8 cellular contexts compared by ENCODE assay signal in genomic region chr7:108002726-108003590, GRCh38. TPM values are rescaled to one million over a fixed set of nuclear protein-coding genes. Genes with fewer than 3 reads are reported as not detected.
A peak's percentile ranks its signal among the peaks of the same experiment; 100 is the strongest.
DNase-seq lines count a peak whose midpoint lies in the region; ATAC-seq and TF ChIP-seq lines count a peak whose summit lies in the region.

Gene LAMB1, minus strand, starts transcription at chr7:108003161. Its CDS starts 276 bp downstream, at chr7:108002885.

- no peaks in the 10 kb centered on the region for H3K36me3 ChIP-seq in uterus

- H3K27ac ChIP-seq in uterus = peak within 1 kb of the TSS; percentile 82 to 85

- no peak for ATAC-seq in GM18909 (IDR thresholded peaks at IDR 0.05; ENCODE audit: poor library complexity, unreplicated experiment)

- peak; percentile 44 to 64 for TF ChIP-seq POLR2A in uterus (IDR thresholded peaks at IDR 0.05)

- DNase-seq in D341Med (ENCODE audit: low spot score) = peak; percentile 94
- DNase-seq in Jurkat, Clone E6-1 (ENCODE audit: low read depth, low spot score) = peak; percentile 12
- peak; percentile 11 to 14 for DNase-seq in activated CD4-positive, alpha-beta T cell treated with anti-CD3 and anti-CD28 coated beads, Interleukin-2, amount 50 U/mL, for 48 hours
- peak; percentile 75 for DNase-seq in fibroblast of gingiva (ENCODE audit: low read depth)
- peak; percentile 88 for DNase-seq in myocyte (ENCODE audit: low read depth)
- DNase-seq in uterus = peak; percentile 79 to 81
- no peak for DNase-seq in SHP77 (lab: John Stamatoyannopoulos, UW)

- H3K27me3 ChIP-seq in uterus = no peaks in the 10 kb centered on the region

- intact Hi-C loops in uterus (cut with DNase I; ENCODE audit: low total_unique reads) = no loop called here

- H3K4me3 ChIP-seq in Jurkat, Clone E6-1 (ENCODE audit: low read length) = peak within 1 kb of the TSS; percentile 61
- peak within 1 kb of the TSS; percentile 73 for H3K4me3 ChIP-seq in uterus

- H3K9me3 ChIP-seq in uterus = no peaks in the 10 kb centered on the region

- TF ChIP-seq CTCF in uterus (IDR thresholded peaks at IDR 0.05) = no peak

- H3K4me1 ChIP-seq in uterus = no peaks in the 10 kb centered on the region

RNA-seq across cellular contexts. Expression of gene LAMB1, which starts in this region (rescaled TPM):
- polyA plus RNA-seq in Jurkat, Clone E6-1 (2012; ENCODE audit: insufficient read depth, insufficient read length) = 20.0 TPM
- total RNA-seq in myocyte (105 and 123 TPM in 2 replicates), uterus (100 to 1,000 TPM in 3 of 4 donors, 10 to 100 TPM in 1; 87.9 to 322 (median 200) TPM)
- 121 TPM for polyA plus RNA-seq in myocyte (2012)

Comparison
In these comparisons a context has a peak if more than half of its experiments do, and no peak if none do; other contexts are left out.
1. DNase-seq: peak in D341Med (single experiment), Jurkat, Clone E6-1 (single experiment), activated CD4-positive, alpha-beta T cell treated with anti-CD3 and anti-CD28 coated beads, Interleukin-2, amount 50 U/mL, for 48 hours (2 of 2), fibroblast of gingiva (single experiment), myocyte (single experiment) and uterus (2 of 2); none in SHP77 (0 of 2).